Comparison of ENCODE assay signal across 12 cellular contexts in genomic region chr20:40686434-40686882, GRCh38. TPM values are rescaled to one million over a fixed set of nuclear protein-coding genes. Genes with fewer than 3 reads are reported as not detected.
A peak's percentile ranks its signal among the peaks of the same experiment; 100 is the strongest.
DNase-seq lines count a peak whose midpoint lies in the region; ATAC-seq, FAIRE-seq and TF ChIP-seq lines count a peak whose summit lies in the region.
"Had no signal": no experiment of that assay in that cellular context is flagged by ENCODE, and none has a peak within 500 bp of the region (broad histone marks: within the 10 kb centered on the region; RNA-seq: fewer than 3 reads in every experiment).

No MANE protein-coding gene starts in this region.

- no peak for DNase-seq in NT2/D1 (ENCODE audit: low read depth, low spot score)
- DNase-seq in esophagus muscularis mucosa (ENCODE audit: extremely low spot score), result no peak
- DNase-seq in thyroid gland, result peak; percentile 82 to 84
- DNase-seq in HPDE6-E6E7 (ENCODE audit: extremely low spot score), result no peak
- DNase-seq in NCI-H1092 (lab: John Stamatoyannopoulos, UW), result no peak
- DNase-seq in GM12891 (ENCODE audit: insufficient read length, low spot score), result no peak
- DNase-seq: DMS153, posterior cingulate gyrus, T-helper 9 cell had no signal

- no peak for FAIRE-seq in GM12891 (lab: Jason Lieb, UNC)
- FAIRE-seq: bronchial epithelial cell had no signal

- H3K9me3 ChIP-seq in NT2/D1 (ENCODE audit: insufficient read depth, low read length) (no peaks in the 10 kb centered on the region), esophagus muscularis mucosa (no peaks in the 10 kb centered on the region), mononuclear cell (ENCODE audit: low read depth, low read length) (no peaks in the 10 kb centered on the region), thyroid gland (no peaks in the 10 kb centered on the region)

- TF ChIP-seq EP300 in esophagus muscularis mucosa (IDR thresholded peaks at IDR 0.05), result no peak

- H3K9ac ChIP-seq in NT2/D1 (ENCODE audit: insufficient read length, low read depth), result no peak overlapping the region

- TF ChIP-seq POLR2A in esophagus muscularis mucosa (IDR thresholded peaks at IDR 0.05; ENCODE audit: low read depth), result no peak
- TF ChIP-seq POLR2A in thyroid gland (IDR thresholded peaks at IDR 0.05), result peak; percentile 54 to 90
- TF ChIP-seq POLR2A in GM12891 (IDR thresholded peaks at IDR 0.05; ENCODE audit: low read depth, low read length), result no peak

- peaks cover 10% of the 10 kb centered on the region for H3K4me1 ChIP-seq in NT2/D1 (ENCODE audit: insufficient read depth, insufficient read length)
- peaks cover 27 to 69% (median 57%) of the 10 kb centered on the region in 4 donors for H3K4me1 ChIP-seq in esophagus muscularis mucosa
- peaks cover 51% of the 10 kb centered on the region for H3K4me1 ChIP-seq in mononuclear cell (ENCODE audit: insufficient read depth, low read length)
- H3K4me1 ChIP-seq in thyroid gland, result peaks cover 21 to 51% of the 10 kb centered on the region in 2 donors

- H3K4me3 ChIP-seq in NT2/D1 (ENCODE audit: insufficient read length, low read depth), result peak overlapping the region; percentile 62
- H3K4me3 ChIP-seq in esophagus muscularis mucosa, result peak overlapping the region; percentile 60 to 82 (median 70)
- peak overlapping the region; percentile 74 for H3K4me3 ChIP-seq in mononuclear cell (ENCODE audit: low read length)
- H3K4me3 ChIP-seq in thyroid gland (replicated peaks in 1 of 3), result peak overlapping the region; percentile 8 to 84 (median 30)

- WGBS in esophagus muscularis mucosa, result 56% methylated on average over 7 of the region's 7 CpGs
- WGBS in thyroid gland, 2 donors, result 21 to 22% methylated on average over 7 of the region's 7 CpGs

- H3K27me3 ChIP-seq in NT2/D1 (ENCODE audit: insufficient read depth, insufficient read length) (peaks cover 85% of the 10 kb centered on the region), esophagus muscularis mucosa (peaks cover 0 to 40% (median 12%) of the 10 kb centered on the region in 4 donors), mononuclear cell (ENCODE audit: insufficient read depth, low read length) (peaks cover 71% of the 10 kb centered on the region), thyroid gland (no peaks in the 10 kb centered on the region)

- H3K36me3 ChIP-seq in NT2/D1 (ENCODE audit: insufficient read depth, insufficient read length, low read length), result no peaks in the 10 kb centered on the region
- H3K36me3 ChIP-seq in esophagus muscularis mucosa, result no peaks in the 10 kb centered on the region
- no peaks in the 10 kb centered on the region for H3K36me3 ChIP-seq in thyroid gland

- no peak for ATAC-seq in HG03280 (IDR thresholded peaks at IDR 0.05; ENCODE audit: unreplicated experiment)

- H3K27ac ChIP-seq in esophagus muscularis mucosa (replicated peaks in 1 of 4) (peak overlapping the region in 2 of 4 donors; percentile 39 to 92), thyroid gland (peak overlapping the region; percentile 67 to 98 (median 96))

- TF ChIP-seq CTCF in esophagus muscularis mucosa (IDR thresholded peaks at IDR 0.05), result no peak
- no peak for TF ChIP-seq CTCF in thyroid gland (IDR thresholded peaks at IDR 0.05)

- intact Hi-C loops in esophagus muscularis mucosa (cut with DNase I), result loop anchor here (5.0 kb wide), 1 partner anchor 524 kb away; no protein-coding TSS in a partner anchor
- intact Hi-C loops in thyroid gland (cut with DNase I), result loop anchor here (10.0 kb wide), 1 partner anchor 928 kb away; the partner anchor contains the start of gene CHD6

TF ChIP-seq in GM12891, 5 proteins besides CTCF, POLR2A, EP300 and RAD21:
- TF ChIP-seq SPI1 (IDR thresholded peaks at IDR 0.05; ENCODE audit: low read depth, low read length) (no peak), TAF1 (IDR thresholded peaks at IDR 0.05; ENCODE audit: low read depth, low read length) (no peak), PAX5 (IDR thresholded peaks at IDR 0.05; ENCODE audit: insufficient read depth, low read length, severe bottlenecking) (no peak), POLR2AphosphoS5 (IDR thresholded peaks at IDR 0.05; ENCODE audit: low read depth, low read length) (no peak), POU2F2 (IDR thresholded peaks at IDR 0.05; ENCODE audit: low read depth, low read length) (no peak)

RNA-seq across cellular contexts. Expression of gene MAFB, which starts 2.6 kb away (rescaled TPM):
- total RNA-seq in esophagus muscularis mucosa (10 to 100 TPM; 34.6 to 77.5 (median 37.3) TPM), mononuclear cell (122 TPM), thyroid gland (10 to 100 TPM; 34.4 to 46.1 (median 43.5) TPM)
- not detected for polyA plus RNA-seq in GM12891 (2012; ENCODE audit: low read depth, missing spikeins)

Comparison
In these comparisons a context has a peak if more than half of its experiments do, and no peak if none do; other contexts are left out.
1. DNase-seq: peak in thyroid gland (2 of 2); none in NT2/D1 (single experiment), esophagus muscularis mucosa (single experiment), HPDE6-E6E7 (single experiment), NCI-H1092 (single experiment) and GM12891 (single experiment).
2. POLR2A ChIP-seq: peak in thyroid gland (2 of 2); none in esophagus muscularis mucosa (single experiment) and GM12891 (single experiment).
3. Peak in every context shown above with its lines, with median percentiles within 50 percentile points of each other: H3K4me3 ChIP-seq.